20 cellular contexts compared by ENCODE assay signal in genomic region chr20:48586728-48587127, GRCh38.
"Had no signal": no experiment of that assay in that cellular context is flagged by ENCODE, and none has a peak within 500 bp of the region (broad histone marks: within the 10 kb centered on the region; RNA-seq: fewer than 3 reads in every experiment).

No MANE protein-coding gene starts in this region.

- H3K4me1 ChIP-seq: ascending aorta, gastroesophageal sphincter, parathyroid adenoma had no signal

- H3K9me3 ChIP-seq: ascending aorta, gastroesophageal sphincter had no signal

- H3K27ac ChIP-seq: ascending aorta, gastroesophageal sphincter, parathyroid adenoma had no signal

- H3K9ac ChIP-seq: parathyroid adenoma had no signal

- H3K9me3 Mint-ChIP-seq: activated CD8-positive, alpha-beta T cell treated with anti-CD3 and anti-CD28 coated beads for 36 hours; activated naive CD4-positive, alpha-beta T cell treated with anti-CD3 and anti-CD28 coated beads, Interleukin-2, amount 50 U/mL, for 24 hours; activated T-helper 2 cell treated with anti-CD3 and anti-CD28 coated beads, Interferon-gamma antibody, Interleukin-2, Interleukin-4, amounts not matched to agents 10 μg/mL and 5 μg/mL and 100 μg/mL, durations not matched to agents 14 hours and 24 hours and 36 hours; natural killer cell; type B pancreatic cell had no signal

- H3K4me3 ChIP-seq: ascending aorta, gastroesophageal sphincter had no signal

- H3K36me3 ChIP-seq: ascending aorta, gastroesophageal sphincter had no signal

- H3K36me3 Mint-ChIP-seq: activated naive CD4-positive, alpha-beta T cell treated with anti-CD3 and anti-CD28 coated beads, Interleukin-2, amount 50 U/mL, for 24 hours; immature natural killer cell; memory B cell; natural killer cell; type B pancreatic cell had no signal

- DNase-seq: activated CD4-positive, alpha-beta T cell treated with anti-CD3 and anti-CD28 coated beads for 48 hours; activated CD4-positive, CD25-positive, alpha-beta regulatory T cell; activated CD8-positive, alpha-beta T cell treated with anti-CD3 and anti-CD28 coated beads for 36 hours; activated T-cell treated with anti-CD3 and anti-CD28 coated beads, Interleukin-2, amount 50 U/mL, for 1 hour; effector CD4-positive, alpha-beta T cell; immature natural killer cell; natural killer cell; stimulated activated CD4-positive, alpha-beta T cell treated with anti-CD3 and anti-CD28 coated beads, Interleukin-12 subunit alpha, Interleukin-12 subunit beta, amount 100 ng/mL, for 4 hours; stimulated activated CD4-positive, alpha-beta T cell treated with anti-CD3 and anti-CD28 coated beads, Interleukin-1b, Interleukin-23, amount 100 ng/mL, for 48 hours; stimulated activated naive CD4-positive, alpha-beta T cell treated with Interleukin-2 at 50 U/mL for 16 hours; substantia nigra; T-helper 1 cell; T-helper 9 cell had no signal

- H2AFZ ChIP-seq: parathyroid adenoma had no signal

- H3K27ac Mint-ChIP-seq: activated CD8-positive, alpha-beta T cell treated with anti-CD3 and anti-CD28 coated beads for 36 hours; activated naive CD4-positive, alpha-beta T cell treated with anti-CD3 and anti-CD28 coated beads, Interleukin-2, amount 50 U/mL, for 24 hours; activated T-helper 2 cell treated with anti-CD3 and anti-CD28 coated beads, Interferon-gamma antibody, Interleukin-2, Interleukin-4, amounts not matched to agents 10 μg/mL and 5 μg/mL and 100 μg/mL, durations not matched to agents 14 hours and 24 hours and 36 hours; immature natural killer cell; memory B cell; natural killer cell; type B pancreatic cell had no signal

- ATAC-seq: activated CD8-positive, alpha-beta T cell treated with anti-CD3 and anti-CD28 coated beads for 36 hours; gastroesophageal sphincter; natural killer cell had no signal

- H3K27me3 ChIP-seq: ascending aorta had no signal

- H3K4me1 Mint-ChIP-seq: activated naive CD4-positive, alpha-beta T cell treated with anti-CD3 and anti-CD28 coated beads, Interleukin-2, amount 50 U/mL, for 24 hours; immature natural killer cell; memory B cell had no signal

- H3K79me2 ChIP-seq: parathyroid adenoma had no signal

- H3K4me3 Mint-ChIP-seq: activated CD8-positive, alpha-beta T cell treated with anti-CD3 and anti-CD28 coated beads for 36 hours; activated naive CD4-positive, alpha-beta T cell treated with anti-CD3 and anti-CD28 coated beads, Interleukin-2, amount 50 U/mL, for 24 hours; immature natural killer cell; memory B cell; natural killer cell; type B pancreatic cell had no signal
